Comparison of ENCODE assay signal across 8 cellular contexts in the genomic region with DNA sequence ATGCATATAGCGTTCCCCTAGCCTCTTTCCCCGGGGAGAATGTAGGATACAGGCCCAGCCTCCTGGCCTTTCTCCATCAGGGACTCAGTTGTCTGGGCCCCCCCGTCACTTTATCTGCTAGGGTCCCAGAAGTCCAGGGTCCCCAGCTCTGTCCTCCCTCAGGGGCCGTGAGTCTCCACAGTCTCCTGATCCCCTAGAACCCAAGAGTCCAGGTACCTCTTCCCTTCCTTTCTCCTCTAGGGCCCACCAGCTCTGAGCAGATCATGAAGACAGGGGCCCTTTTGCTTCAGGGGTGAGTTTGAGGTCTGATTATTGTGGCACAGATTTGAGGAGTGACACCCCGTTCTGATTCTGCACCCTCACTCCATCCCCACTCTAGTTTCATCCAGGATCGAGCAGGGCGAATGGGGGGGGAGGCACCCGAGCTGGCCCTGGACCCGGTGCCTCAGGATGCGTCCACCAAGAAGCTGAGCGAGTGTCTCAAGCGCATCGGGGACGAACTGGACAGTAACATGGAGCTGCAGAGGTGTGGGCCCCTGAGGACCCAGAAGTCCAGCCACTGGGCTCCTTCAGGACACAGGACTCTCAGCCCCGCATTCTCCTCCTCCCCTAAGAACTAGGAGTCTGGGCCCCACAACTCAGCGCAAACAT. TPM values are rescaled to one million over a fixed set of nuclear protein-coding genes. Genes with fewer than 3 reads are reported as not detected.
DNase-seq lines count a peak whose midpoint lies in the region; ATAC-seq, FAIRE-seq and TF ChIP-seq lines count a peak whose summit lies in the region.

No MANE protein-coding gene starts in this region.

- CTCF ChIA-PET in K562 (lab: Yijun Ruan, JAX; ENCODE audit: low intra/inter-chr PET ratio): no interaction called here

- H3K9me1 ChIP-seq in K562 (ENCODE audit: control insufficient read depth, insufficient read depth, low read length): no peaks in the 10 kb centered on the region

- peak overlapping the region; percentile 50 to 91 for H2BK12ac ChIP-seq in mesenchymal stem cell (ENCODE audit: low read length in 2 of 2)

- peak overlapping the region; percentile 21 to 77 for H3K23ac ChIP-seq in mesenchymal stem cell (ENCODE audit: low read length in 2 of 2)

- H3K9ac ChIP-seq in K562 (ENCODE audit: insufficient read depth in 1 of 2, low read depth in 2 of 2, low read length in 2 of 2) (peak overlapping the region; percentile 83 to 98), mesenchymal stem cell (ENCODE audit: low read length) (peak overlapping the region; percentile 99)

- peak overlapping the region; percentile 77 for H3K27ac ChIP-seq in K562 (ENCODE audit: extremely low read depth, low read depth, low read length)
- H3K27ac ChIP-seq in mesenchymal stem cell (ENCODE audit: low read length, poor library complexity, severe bottlenecking): peak overlapping the region; percentile 100
- H3K27ac ChIP-seq in urinary bladder (ENCODE audit: low read depth): no peak overlapping the region

- H3K4me3 Mint-ChIP-seq in activated naive CD4-positive, alpha-beta T cell treated with anti-CD3 and anti-CD28 coated beads, Interleukin-2, amount 50 U/mL, for 24 hours: peak overlapping the region; percentile 92

- H3K79me2 ChIP-seq in K562 (ENCODE audit: control insufficient read depth, insufficient read depth, low read length): peaks cover 15% of the 10 kb centered on the region

- H3K27me3 ChIP-seq in K562 (ENCODE audit: control insufficient read depth in 2 of 2, insufficient read depth in 2 of 2, low read length in 2 of 2) (no peaks in the 10 kb centered on the region), mesenchymal stem cell (ENCODE audit: control insufficient read depth in 1 of 2, insufficient read depth in 1 of 2, low read length in 2 of 2) (no peaks in the 10 kb centered on the region)

- ATAC-seq in K562 (no peak), HG03442 (IDR thresholded peaks at IDR 0.05; ENCODE audit: unreplicated experiment) (no peak), HG02759 (IDR thresholded peaks at IDR 0.05; ENCODE audit: unreplicated experiment) (no peak)

- in situ Hi-C loops in K562 (cut with MboI): no loop called here

- DNase-seq in activated naive CD4-positive, alpha-beta T cell (lab: John Stamatoyannopoulos, UW): no peak
- no peak for DNase-seq in K562 (ENCODE audit: extremely low read depth in 1 of 4, low spot score in 3 of 4)
- DNase-seq in mesenchymal stem cell: peak; percentile 14
- no peak for DNase-seq in NCI-H2171 (lab: John Stamatoyannopoulos, UW)

- H3K4me1 Mint-ChIP-seq in activated naive CD4-positive, alpha-beta T cell treated with anti-CD3 and anti-CD28 coated beads, Interleukin-2, amount 50 U/mL, for 24 hours: peaks cover 32% of the 10 kb centered on the region

- H4K20me1 ChIP-seq in K562 (replicated peaks; ENCODE audit: control insufficient read depth, insufficient read depth, low read length): no peaks in the 10 kb centered on the region

- no peak for TF ChIP-seq CTCF in K562 (IDR thresholded peaks at IDR 0.05 in 2 of 3, conservative IDR thresholded peaks at IDR 0.05 in 1 of 3; ENCODE audit: insufficient read depth in 2 of 3, low read depth in 1 of 3, low read length in 3 of 3)

- no peak for TF ChIP-seq POLR2A in K562 (conservative IDR thresholded peaks at IDR 0.05)

- peak overlapping the region; percentile 99 for H2BK120ac ChIP-seq in mesenchymal stem cell (ENCODE audit: low read depth, low read length)

- no peak for TF ChIP-seq RAD21 in K562 (CRISPR knock-in tag; conservative IDR thresholded peaks at IDR 0.05 in 1 of 2, IDR thresholded peaks at IDR 0.05 in 1 of 2)

- FAIRE-seq in K562 (lab: Jason Lieb, UNC): no peak

- peak overlapping the region; percentile 86 for H3K27ac Mint-ChIP-seq in activated naive CD4-positive, alpha-beta T cell treated with anti-CD3 and anti-CD28 coated beads, Interleukin-2, amount 50 U/mL, for 24 hours

- WGBS in K562 (ENCODE audit: insufficient coverage, low coverage, missing lambda C conversion rate): 44% methylated on average over 14 of the region's 16 CpGs
- WGBS in mesenchymal stem cell: 53% methylated on average over 15 of the region's 16 CpGs
- 55% methylated on average over 16 of the region's 16 CpGs for WGBS in urinary bladder

- H3K4me3 ChIP-seq in K562 (peak overlapping the region; percentile 79), mesenchymal stem cell (ENCODE audit: insufficient read depth in 1 of 2, low read depth in 1 of 2, low read length in 2 of 2) (peak overlapping the region; percentile 84 to 98), urinary bladder (ENCODE audit: low read depth, low read length) (peak overlapping the region; percentile 72)

- peak overlapping the region; percentile 76 to 93 for H3K14ac ChIP-seq in mesenchymal stem cell (ENCODE audit: low read length in 2 of 2)

- peak overlapping the region; percentile 100 for H3K4ac ChIP-seq in mesenchymal stem cell (ENCODE audit: low read depth in 1 of 2, low read length in 2 of 2)

- H3K9me3 Mint-ChIP-seq in activated naive CD4-positive, alpha-beta T cell treated with anti-CD3 and anti-CD28 coated beads, Interleukin-2, amount 50 U/mL, for 24 hours: no peaks in the 10 kb centered on the region

- 0 out of 2 replicates have a peak overlapping the region, but pooled peaks have one; percentile 92 for H2AFZ ChIP-seq in K562 (ENCODE audit: low read depth, low read length)
- H2AFZ ChIP-seq in mesenchymal stem cell (ENCODE audit: low read depth, low read length): no peak overlapping the region

- BruUV-seq in K562 (replicated peaks; lab: Mats Ljungman, UMichigan): no TSS peak

- H3K9me3 ChIP-seq in K562 (replicated peaks; ENCODE audit: control insufficient read depth, insufficient read depth, low read depth, low read length): no peaks in the 10 kb centered on the region
- H3K9me3 ChIP-seq in mesenchymal stem cell (ENCODE audit: control insufficient read depth, low read length): no peaks in the 10 kb centered on the region

- peak overlapping the region; percentile 99 for H4K91ac ChIP-seq in mesenchymal stem cell (ENCODE audit: low read length)

- H4K8ac ChIP-seq in mesenchymal stem cell (ENCODE audit: low read length): peak overlapping the region; percentile 98

- H2BK5ac ChIP-seq in mesenchymal stem cell (ENCODE audit: low read depth, low read length, poor library complexity, severe bottlenecking): peak overlapping the region; percentile 100

- H3K27me3 Mint-ChIP-seq in activated naive CD4-positive, alpha-beta T cell treated with anti-CD3 and anti-CD28 coated beads, Interleukin-2, amount 50 U/mL, for 24 hours: no peaks in the 10 kb centered on the region

- H3K36me3 Mint-ChIP-seq in activated naive CD4-positive, alpha-beta T cell treated with anti-CD3 and anti-CD28 coated beads, Interleukin-2, amount 50 U/mL, for 24 hours: peaks cover 5% of the 10 kb centered on the region

- POLR2A ChIA-PET in K562 (lab: Yijun Ruan, JAX): interaction anchor here (0.6 to 3.6 kb wide), 6 partner anchors 9 to 149 kb away, joined by 3 to 48 read pairs (median 4); partner anchors contain the start of genes FTL and PPP1R15A

- H3K4me1 ChIP-seq in K562 (replicated peaks in 1 of 2; ENCODE audit: control insufficient read depth in 2 of 2, insufficient read depth in 2 of 2, low read length in 2 of 2) (peaks cover 26 to 38% of the 10 kb centered on the region in 2 experiments; a peak in 4 of 5 replicates), mesenchymal stem cell (ENCODE audit: control insufficient read depth, insufficient read depth, low read depth, low read length) (peaks cover 18% of the 10 kb centered on the region), urinary bladder (ENCODE audit: insufficient read depth) (no peaks in the 10 kb centered on the region)

- H2BK15ac ChIP-seq in mesenchymal stem cell (ENCODE audit: low read depth, poor library complexity, severe bottlenecking): no peak overlapping the region

- intact Hi-C loops in K562 (cut with micrococcal nuclease): loop anchor here (2.0 kb wide), 1 partner anchor 23 kb away; the partner anchor contains the start of gene DHDH

- peak overlapping the region; percentile 91 for H3K4me2 ChIP-seq in K562 (ENCODE audit: insufficient read depth, low read length)
- peak overlapping the region; percentile 73 for H3K4me2 ChIP-seq in mesenchymal stem cell (ENCODE audit: low read length, poor library complexity, severe bottlenecking)

- H3K79me1 ChIP-seq in mesenchymal stem cell (replicated peaks; ENCODE audit: low read length, poor library complexity, severe bottlenecking): peaks cover under 1% of the 10 kb centered on the region

- no peak for TF ChIP-seq EP300 in K562 (IDR thresholded peaks at IDR 0.05; ENCODE audit: low read length)

- peak overlapping the region; percentile 95 to 99 for H3K18ac ChIP-seq in mesenchymal stem cell (ENCODE audit: low read depth in 1 of 2, low read length in 2 of 2)

- peak overlapping the region; percentile 94 for H2AK5ac ChIP-seq in mesenchymal stem cell (ENCODE audit: low read length, severe bottlenecking)

- peaks cover 16% of the 10 kb centered on the region for H3K36me3 ChIP-seq in K562 (ENCODE audit: control insufficient read depth, insufficient read depth, low read length)
- peaks cover 27 to 31% of the 10 kb centered on the region in 2 experiments for H3K36me3 ChIP-seq in mesenchymal stem cell (ENCODE audit: control insufficient read depth in 1 of 2, insufficient read depth in 2 of 2, low read depth in 1 of 2, low read length in 2 of 2)
- H3K36me3 ChIP-seq in urinary bladder (ENCODE audit: insufficient read depth): no peaks in the 10 kb centered on the region

RNA-seq across cellular contexts. Expression of gene BAX, which starts 0.8 kb away (rescaled TPM):
- 47.4 and 110 TPM in 2 replicates for total RNA-seq in K562 (2011; cell fraction: chromatin; rRNA removed; ENCODE audit: low replicate concordance)
- total RNA-seq in K562 (2011; cell fraction: nucleolus; rRNA removed): 95.2 and 106 TPM in 2 replicates
- total RNA-seq in K562 (2011; cell fraction: nucleoplasm; rRNA removed): 67.2 and 75.0 TPM in 2 replicates
- total RNA-seq in K562 (2014; rRNA removed): 44.5 and 62.0 TPM in 2 replicates
- 22.1 and 23.0 TPM in 2 replicates for total RNA-seq in K562 (2014; rRNA removed; fragmentation: Illumina TruSeq; extraction: Trizol)
- total RNA-seq in K562 (2015; rRNA removed; fragmentation: Illumina TruSeq; extraction: Trizol): 41.3 and 46.5 TPM in 2 replicates
- total RNA-seq in K562 (2021): 95.4 and 98.5 TPM in 2 replicates
- 51.2 and 56.6 TPM in 2 replicates for polyA plus RNA-seq in K562 (2011; rRNA removed)
- polyA plus RNA-seq in K562 (2011; cell fraction: cytosol; rRNA removed): 75.9 and 134 TPM in 2 replicates
- polyA plus RNA-seq in K562 (2011; cell fraction: nucleus; rRNA removed): 94.1 and 129 TPM in 2 replicates
- polyA plus RNA-seq in K562 (2012): 105 and 115 TPM in 2 replicates
- polyA plus RNA-seq in K562 (2014; fragmentation: Illumina TruSeq; extraction: Trizol): 67.5 and 79.1 TPM in 2 replicates
- polyA plus RNA-seq in K562 (2014; fragmentation: Nextera tagmentation; extraction: Ambion mirVana): 1 to 10 TPM; 3.2 to 5.5 TPM
- polyA plus RNA-seq in K562 (2014; rRNA removed): 69.6 and 79.5 TPM in 2 replicates
- polyA minus RNA-seq in K562 (2011; rRNA and poly(A)+ RNA removed): 13.0 and 20.5 TPM in 2 replicates
- 37.3 and 38.6 TPM in 2 replicates for polyA minus RNA-seq in K562 (2011; cell fraction: cytosol; rRNA and poly(A)+ RNA removed)
- polyA minus RNA-seq in K562 (2011; cell fraction: nucleus; rRNA and poly(A)+ RNA removed): 30.5 and 33.0 TPM in 2 replicates
- polyA plus RNA-seq in mesenchymal stem cell (2013, experiment 1 of 2): 119 TPM
- 110 TPM for polyA plus RNA-seq in mesenchymal stem cell (2013, experiment 2 of 2)
- 13.1 TPM for total RNA-seq in urinary bladder
- 73.0 TPM for polyA plus RNA-seq in urinary bladder

RNA-seq across cellular contexts. Expression of gene FTL, which starts 9.7 kb away (rescaled TPM):
- total RNA-seq in K562 (2011; cell fraction: chromatin; rRNA removed; ENCODE audit: low replicate concordance): 116 and 227 TPM in 2 replicates
- total RNA-seq in K562 (2011; cell fraction: nucleolus; rRNA removed): 251 and 284 TPM in 2 replicates
- total RNA-seq in K562 (2011; cell fraction: nucleoplasm; rRNA removed): 546 and 1,281 TPM in 2 replicates
- total RNA-seq in K562 (2014; rRNA removed) (3,611 and 4,100 TPM in 2 replicates), K562 (2014; rRNA removed; fragmentation: Illumina TruSeq; extraction: Trizol) (2,821 and 3,420 TPM in 2 replicates), K562 (2015; rRNA removed; fragmentation: Illumina TruSeq; extraction: Trizol) (4,574 and 5,040 TPM in 2 replicates), K562 (2021) (3,376 and 3,459 TPM in 2 replicates), urinary bladder (1,234 TPM)
- polyA plus RNA-seq in K562 (2011; rRNA removed) (1,231 and 2,161 TPM in 2 replicates), K562 (2014; fragmentation: Illumina TruSeq; extraction: Trizol) (6,461 and 6,790 TPM in 2 replicates), K562 (2014; fragmentation: Nextera tagmentation; extraction: Ambion mirVana) (over 10,000 TPM; 17,458 to 27,415 TPM), K562 (2014; rRNA removed) (3,965 and 4,994 TPM in 2 replicates), urinary bladder (4,798 TPM)
- polyA plus RNA-seq in K562 (2011; cell fraction: cytosol; rRNA removed): 5,138 and 6,086 TPM in 2 replicates
- polyA plus RNA-seq in K562 (2011; cell fraction: nucleus; rRNA removed): 1,631 and 1,635 TPM in 2 replicates
- polyA plus RNA-seq in K562 (2012): 3,654 and 5,025 TPM in 2 replicates
- polyA minus RNA-seq in K562 (2011; rRNA and poly(A)+ RNA removed): 536 and 548 TPM in 2 replicates
- 790 and 999 TPM in 2 replicates for polyA minus RNA-seq in K562 (2011; cell fraction: cytosol; rRNA and poly(A)+ RNA removed)
- 171 and 269 TPM in 2 replicates for polyA minus RNA-seq in K562 (2011; cell fraction: nucleus; rRNA and poly(A)+ RNA removed)
- polyA plus RNA-seq in mesenchymal stem cell (2013, experiment 1 of 2): 12,810 TPM
- 12,668 TPM for polyA plus RNA-seq in mesenchymal stem cell (2013, experiment 2 of 2)

RNA-seq across cellular contexts. Expression of gene DHDH, which starts 21.9 kb away (rescaled TPM):
- total RNA-seq in K562 (2011; cell fraction: chromatin; rRNA removed; ENCODE audit: low replicate concordance): 1.4 and 2.3 TPM in 2 replicates
- total RNA-seq in K562 (2011; cell fraction: nucleolus; rRNA removed): 1.7 and 2.7 TPM in 2 replicates
- 0.99 and 1.0 TPM in 2 replicates for total RNA-seq in K562 (2011; cell fraction: nucleoplasm; rRNA removed)
- total RNA-seq in K562 (2014; rRNA removed) (1.1 and 1.5 TPM in 2 replicates), K562 (2014; rRNA removed; fragmentation: Illumina TruSeq; extraction: Trizol) (0.44 and 0.51 TPM in 2 replicates), K562 (2015; rRNA removed; fragmentation: Illumina TruSeq; extraction: Trizol) (0.76 and 1.2 TPM in 2 replicates), K562 (2021) (1.6 and 2.1 TPM in 2 replicates), urinary bladder (0.37 TPM)
- polyA plus RNA-seq in K562 (2011; rRNA removed) (1.9 and 4.2 TPM in 2 replicates), K562 (2014; fragmentation: Illumina TruSeq; extraction: Trizol) (0.37 and 1.2 TPM in 2 replicates), K562 (2014; fragmentation: Nextera tagmentation; extraction: Ambion mirVana) (under 1 TPM; 0.41 to 0.87 TPM), K562 (2014; rRNA removed) (1.3 and 1.6 TPM in 2 replicates), urinary bladder (0.75 TPM)
- polyA plus RNA-seq in K562 (2011; cell fraction: cytosol; rRNA removed): 4.5 and 4.6 TPM in 2 replicates
- polyA plus RNA-seq in K562 (2011; cell fraction: nucleus; rRNA removed): 3.6 and 5.2 TPM in 2 replicates
- polyA plus RNA-seq in K562 (2012): 2.2 and 4.5 TPM in 2 replicates
- 0.25 and 0.45 TPM in 2 replicates for polyA minus RNA-seq in K562 (2011; rRNA and poly(A)+ RNA removed)
- 2.7 TPM in 1 of 2 replicates, not detected in the other for polyA minus RNA-seq in K562 (2011; cell fraction: cytosol; rRNA and poly(A)+ RNA removed)
- polyA minus RNA-seq in K562 (2011; cell fraction: nucleus; rRNA and poly(A)+ RNA removed): 0.81 and 1.6 TPM in 2 replicates
- not detected for polyA plus RNA-seq in mesenchymal stem cell (2013, experiment 1 of 2)
- 0.04 TPM for polyA plus RNA-seq in mesenchymal stem cell (2013, experiment 2 of 2)

RNA-seq across cellular contexts. Expression of gene GYS1, which starts 37.7 kb away (rescaled TPM):
- 36.8 and 78.5 TPM in 2 replicates for total RNA-seq in K562 (2011; cell fraction: chromatin; rRNA removed; ENCODE audit: low replicate concordance)
- total RNA-seq in K562 (2011; cell fraction: nucleolus; rRNA removed): 40.7 and 40.9 TPM in 2 replicates
- total RNA-seq in K562 (2011; cell fraction: nucleoplasm; rRNA removed): 28.8 and 32.4 TPM in 2 replicates
- total RNA-seq in K562 (2014; rRNA removed) (12.9 and 20.5 TPM in 2 replicates), K562 (2014; rRNA removed; fragmentation: Illumina TruSeq; extraction: Trizol) (8.8 and 11.3 TPM in 2 replicates), K562 (2015; rRNA removed; fragmentation: Illumina TruSeq; extraction: Trizol) (15.2 and 18.4 TPM in 2 replicates), K562 (2021) (26.1 and 28.1 TPM in 2 replicates), urinary bladder (33.3 TPM)
- polyA plus RNA-seq in K562 (2011; rRNA removed) (26.0 and 26.7 TPM in 2 replicates), K562 (2014; fragmentation: Illumina TruSeq; extraction: Trizol) (31.1 and 32.2 TPM in 2 replicates), K562 (2014; fragmentation: Nextera tagmentation; extraction: Ambion mirVana) (1 to 10 TPM; 1.9 to 2.2 TPM), K562 (2014; rRNA removed) (18.0 and 24.3 TPM in 2 replicates), urinary bladder (39.5 TPM)
- 26.7 and 37.5 TPM in 2 replicates for polyA plus RNA-seq in K562 (2011; cell fraction: cytosol; rRNA removed)
- 26.4 and 41.7 TPM in 2 replicates for polyA plus RNA-seq in K562 (2011; cell fraction: nucleus; rRNA removed)
- polyA plus RNA-seq in K562 (2012): 20.3 and 23.1 TPM in 2 replicates
- 15.7 and 26.2 TPM in 2 replicates for polyA minus RNA-seq in K562 (2011; rRNA and poly(A)+ RNA removed)
- 20.6 and 25.9 TPM in 2 replicates for polyA minus RNA-seq in K562 (2011; cell fraction: cytosol; rRNA and poly(A)+ RNA removed)
- polyA minus RNA-seq in K562 (2011; cell fraction: nucleus; rRNA and poly(A)+ RNA removed): 13.2 and 13.8 TPM in 2 replicates
- 26.9 TPM for polyA plus RNA-seq in mesenchymal stem cell (2013, experiment 1 of 2)
- polyA plus RNA-seq in mesenchymal stem cell (2013, experiment 2 of 2): 27.1 TPM

RNA-seq across cellular contexts. Expression of gene RUVBL2, which starts 38.3 kb away (rescaled TPM):
- 106 and 309 TPM in 2 replicates for total RNA-seq in K562 (2011; cell fraction: chromatin; rRNA removed; ENCODE audit: low replicate concordance)
- 270 and 321 TPM in 2 replicates for total RNA-seq in K562 (2011; cell fraction: nucleolus; rRNA removed)
- 174 and 179 TPM in 2 replicates for total RNA-seq in K562 (2011; cell fraction: nucleoplasm; rRNA removed)
- total RNA-seq in K562 (2014; rRNA removed) (453 and 558 TPM in 2 replicates), K562 (2014; rRNA removed; fragmentation: Illumina TruSeq; extraction: Trizol) (56.6 and 95.4 TPM in 2 replicates), K562 (2015; rRNA removed; fragmentation: Illumina TruSeq; extraction: Trizol) (282 and 294 TPM in 2 replicates), K562 (2021) (335 and 343 TPM in 2 replicates), urinary bladder (61.3 TPM)
- polyA plus RNA-seq in K562 (2011; rRNA removed) (237 and 273 TPM in 2 replicates), K562 (2014; fragmentation: Illumina TruSeq; extraction: Trizol) (165 and 339 TPM in 2 replicates), K562 (2014; fragmentation: Nextera tagmentation; extraction: Ambion mirVana) (10 to 100 TPM; 71.4 to 95.3 TPM), K562 (2014; rRNA removed) (310 and 330 TPM in 2 replicates), urinary bladder (83.4 TPM)
- polyA plus RNA-seq in K562 (2011; cell fraction: cytosol; rRNA removed): 435 and 727 TPM in 2 replicates
- polyA plus RNA-seq in K562 (2011; cell fraction: nucleus; rRNA removed): 267 and 312 TPM in 2 replicates
- polyA plus RNA-seq in K562 (2012): 308 and 401 TPM in 2 replicates
- 168 and 344 TPM in 2 replicates for polyA minus RNA-seq in K562 (2011; rRNA and poly(A)+ RNA removed)
- 335 and 352 TPM in 2 replicates for polyA minus RNA-seq in K562 (2011; cell fraction: cytosol; rRNA and poly(A)+ RNA removed)
- polyA minus RNA-seq in K562 (2011; cell fraction: nucleus; rRNA and poly(A)+ RNA removed): 89.8 and 126 TPM in 2 replicates
- polyA plus RNA-seq in mesenchymal stem cell (2013, experiment 1 of 2): 46.3 TPM
- polyA plus RNA-seq in mesenchymal stem cell (2013, experiment 2 of 2): 43.5 TPM
